8 cellular contexts compared by ENCODE assay signal in genomic region chr11:86067230-86068137, GRCh38. TPM values are rescaled to one million over a fixed set of nuclear protein-coding genes. Genes with fewer than 3 reads are reported as not detected.
DNase-seq lines count a peak whose midpoint lies in the region; ATAC-seq and TF ChIP-seq lines count a peak whose summit lies in the region.

No MANE protein-coding gene starts in this region.

- intact Hi-C loops in heart right ventricle (cut with DNase I) (loop anchor here in 7 of 10 donors (2.0 to 10.0 kb wide), 7 partner anchors 25 to 213 kb away; partner anchors contain the start of gene CCDC83 (in 1 of the 7)), cardiac septum (cut with DNase I) (loop anchor here (2.0 to 10.0 kb wide), 4 partner anchors 25 to 440 kb away; partner anchors contain the start of genes CCDC83, DLG2 and TMEM126B)
- intact Hi-C loops in naive thymus-derived CD4-positive, alpha-beta T cell (cut with micrococcal nuclease) = loop anchor here (1.0 to 5.0 kb wide), 8 partner anchors 8 to 970 kb away; partner anchors contain the start of genes TMEM126A (in 2 of the 2), CCDC83 (in 1 of the 2) and TMEM135 (in 1 of the 2)

- TF ChIP-seq CTCF in heart right ventricle (IDR thresholded peaks at IDR 0.05) = no peak

- H3K27me3 ChIP-seq in heart right ventricle = no peaks in the 10 kb centered on the region
- H3K27me3 ChIP-seq in effector memory CD4-positive, alpha-beta T cell (replicated peaks; ENCODE audit: control insufficient read depth, insufficient read depth, low read length, poor library complexity, severe bottlenecking) = no peaks in the 10 kb centered on the region
- H3K27me3 ChIP-seq in naive thymus-derived CD4-positive, alpha-beta T cell (ENCODE audit: control insufficient read depth in 2 of 2, insufficient read depth in 2 of 2, low read length in 2 of 2) = no peaks in the 10 kb centered on the region

- DNase-seq in heart right ventricle (no peak), cardiac septum (ENCODE audit: low spot score) (no peak), RPMI8226 (peak; percentile 32), activated gamma-delta T cell treated with Interleukin-2 at 50 U/mL for 16 hours (no peak)
- no peak for DNase-seq in effector memory CD4-positive, alpha-beta T cell
- DNase-seq in naive thymus-derived CD4-positive, alpha-beta T cell = peak in 5 of 9 donors; percentile 5 to 20 (median 14)

- peak overlapping the region; percentile 92 to 99 (median 98) for H3K27ac ChIP-seq in heart right ventricle
- H3K27ac ChIP-seq in effector memory CD4-positive, alpha-beta T cell (ENCODE audit: insufficient read depth, low read length, poor library complexity, severe bottlenecking) = peak overlapping the region; percentile 88
- peak overlapping the region; percentile 89 for H3K27ac ChIP-seq in naive thymus-derived CD4-positive, alpha-beta T cell (ENCODE audit: low read depth, low read length)

- H3K4me1 ChIP-seq in heart right ventricle = peaks cover 2 to 59% (median 49%) of the 10 kb centered on the region in 9 donors
- peaks cover 4% of the 10 kb centered on the region for H3K4me1 ChIP-seq in effector memory CD4-positive, alpha-beta T cell (ENCODE audit: control insufficient read depth, insufficient read depth, low read length, poor library complexity, severe bottlenecking)
- H3K4me1 ChIP-seq in naive thymus-derived CD4-positive, alpha-beta T cell (ENCODE audit: control insufficient read depth in 2 of 2, insufficient read depth in 2 of 2, low read length in 2 of 2) = peaks cover 23 to 29% of the 10 kb centered on the region in 2 donors

- no peaks in the 10 kb centered on the region for H3K27me3 Mint-ChIP-seq in naive thymus-derived CD4-positive, alpha-beta T cell

- POLR2A ChIA-PET in naive thymus-derived CD4-positive, alpha-beta T cell (lab: Charles Lee) = interaction anchor here (0.7 to 2.7 kb wide), 9 partner anchors 9 to 440 kb away, joined by 3 to 16 read pairs (median 4); partner anchors contain the start of genes DLG2, EED and TMEM126B

- peaks cover 43 to 53% (median 50%) of the 10 kb centered on the region in 7 donors for H3K4me1 Mint-ChIP-seq in naive thymus-derived CD4-positive, alpha-beta T cell

- CTCF ChIA-PET in naive thymus-derived CD4-positive, alpha-beta T cell (lab: Charles Lee) = interaction anchor here (0.9 to 3.3 kb wide), 7 partner anchors 16 to 234 kb away, joined by 3 to 18 read pairs (median 3); partner anchors contain the start of gene CCDC83

- 0 to 1% methylated on average over 14 of the region's 14 CpGs for WGBS in heart right ventricle, 2 donors

- no peaks in the 10 kb centered on the region for H3K9me3 Mint-ChIP-seq in naive thymus-derived CD4-positive, alpha-beta T cell

- peak overlapping the region; percentile 77 to 99 (median 92) for H3K4me3 ChIP-seq in heart right ventricle
- H3K4me3 ChIP-seq in effector memory CD4-positive, alpha-beta T cell (ENCODE audit: insufficient read depth, low read depth, low read length, poor library complexity, severe bottlenecking) = peak overlapping the region; percentile 85
- peak overlapping the region; percentile 82 for H3K4me3 ChIP-seq in naive thymus-derived CD4-positive, alpha-beta T cell (ENCODE audit: low read length)

- ATAC-seq in heart right ventricle = no peak
- ATAC-seq in naive thymus-derived CD4-positive, alpha-beta T cell = no peak
- no peak for ATAC-seq in HG02840 (IDR thresholded peaks at IDR 0.05; ENCODE audit: low FRiP score, unreplicated experiment)
- no peak for ATAC-seq in HG02973 (IDR thresholded peaks at IDR 0.05; ENCODE audit: unreplicated experiment)

- H3K36me3 Mint-ChIP-seq in naive thymus-derived CD4-positive, alpha-beta T cell = peaks cover 0 to 22% (median 0%) of the 10 kb centered on the region in 5 donors

- no peaks in the 10 kb centered on the region for H3K36me3 ChIP-seq in heart right ventricle
- no peaks in the 10 kb centered on the region for H3K36me3 ChIP-seq in effector memory CD4-positive, alpha-beta T cell (ENCODE audit: control insufficient read depth, insufficient read depth, low read length)
- H3K36me3 ChIP-seq in naive thymus-derived CD4-positive, alpha-beta T cell (ENCODE audit: control insufficient read depth in 2 of 3, insufficient read depth in 3 of 3, low read length in 3 of 3) = peaks cover 0 to 6% (median 0%) of the 10 kb centered on the region in 3 experiments

- H3K9me3 ChIP-seq in heart right ventricle = no peaks in the 10 kb centered on the region
- no peaks in the 10 kb centered on the region for H3K9me3 ChIP-seq in effector memory CD4-positive, alpha-beta T cell (ENCODE audit: control insufficient read depth, low read length)
- no peaks in the 10 kb centered on the region for H3K9me3 ChIP-seq in naive thymus-derived CD4-positive, alpha-beta T cell (ENCODE audit: control insufficient read depth in 2 of 3, low read length in 3 of 3)

- H3K4me3 Mint-ChIP-seq in naive thymus-derived CD4-positive, alpha-beta T cell = peak overlapping the region; percentile 95 to 100 (median 98)

- H3K27ac Mint-ChIP-seq in naive thymus-derived CD4-positive, alpha-beta T cell = peak overlapping the region; percentile 92 to 97 (median 96)

RNA-seq across cellular contexts. Expression of gene PICALM, which starts 1.4 kb away (rescaled TPM):
- total RNA-seq in heart right ventricle (100 to 1,000 TPM; 124 to 206 (median 170) TPM), cardiac septum (213 TPM)
- polyA plus RNA-seq in heart right ventricle = 10 to 100 TPM; 40.7 to 78.0 TPM
- 100 to 1,000 TPM in 4 of 5 experiments, 10 to 100 TPM in 1; 96.7 to 230 (median 102) TPM for total RNA-seq in naive thymus-derived CD4-positive, alpha-beta T cell
- polyA plus RNA-seq in naive thymus-derived CD4-positive, alpha-beta T cell = 10 to 100 TPM; 14.6 to 16.1 TPM

Comparison
In these comparisons a context has a peak if more than half of its experiments do, and no peak if none do; other contexts are left out.
1. DNase-seq: peak in RPMI8226 (single experiment) and naive thymus-derived CD4-positive, alpha-beta T cell (5 of 9); none in heart right ventricle (0 of 2), cardiac septum (single experiment), effector memory CD4-positive, alpha-beta T cell (0 of 3) and activated gamma-delta T cell treated with Interleukin-2 at 50 U/mL for 16 hours (single experiment).
2. Peak in every context shown above with its lines, with median percentiles within 50 percentile points of each other: H3K27ac ChIP-seq and H3K4me3 ChIP-seq.